In the genomic region with DNA sequence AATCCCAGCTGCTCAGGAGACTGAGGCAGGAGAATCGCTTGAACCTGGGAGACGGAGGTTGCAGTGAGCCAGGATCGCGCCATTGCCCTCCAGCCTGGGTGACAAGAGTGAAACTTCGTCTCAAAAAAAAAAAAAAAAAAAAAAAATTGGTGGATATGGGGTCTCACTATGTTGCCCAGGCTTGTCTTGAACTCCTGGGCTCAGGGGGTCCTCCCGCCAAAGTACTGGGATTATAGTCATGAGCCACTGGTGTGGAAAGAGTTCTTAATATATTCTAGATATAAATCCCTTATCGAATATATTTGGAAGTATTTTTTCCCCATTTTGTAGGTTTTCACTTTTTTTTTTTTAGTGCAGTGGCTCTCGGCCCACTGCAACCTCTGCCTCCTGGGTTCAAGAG, we compare ENCODE assay signal across 6 cellular contexts. TPM values are rescaled to one million over a fixed set of nuclear protein-coding genes. Genes with fewer than 3 reads are reported as not detected.
"Had no signal": no experiment of that assay in that cellular context is flagged by ENCODE, and none has a peak within 500 bp of the region (broad histone marks: within the 10 kb centered on the region; RNA-seq: fewer than 3 reads in every experiment).

No MANE protein-coding gene starts in this region.

RNA-seq across cellular contexts. Expression of gene HPD, which starts 10.6 kb away (rescaled TPM):
- total RNA-seq: OCI-LY7, PC-3, Peyer's patch, RPMI7951, SJCRH30, SK-MEL-5 had no signal
